34 cellular contexts compared by ENCODE assay signal in genomic region chr7:43417455-43417854, GRCh38.
"Had no signal": no experiment of that assay in that cellular context is flagged by ENCODE, and none has a peak within 500 bp of the region (broad histone marks: within the 10 kb centered on the region; RNA-seq: fewer than 3 reads in every experiment).

No MANE protein-coding gene starts in this region.

- H3K36me3 ChIP-seq: MG63 had no signal

- DNase-seq: Karpas-422, Kasumi-1, MG63, MM.1S, MV-4-11, NCI-H1048, NCI-H1092, NCI-H1092 treated with DMSO at 0.1 percent for 48 hours, NCI-H1105, NCI-H1105 treated with DMSO at 0.1 percent for 48 hours, NCI-H1417, NCI-H1417 treated with DMSO at 0.1 percent for 48 hours, NCI-H1436, NCI-H1436 treated with DMSO at 0.1 percent for 48 hours, NCI-H146, NCI-H1694, NCI-H1694 treated with DMSO at 0.1 percent for 48 hours, NCI-H187, NCI-H187 treated with DMSO at 0.1 percent for 48 hours, NCI-H1930, NCI-H2029, NCI-H2029 treated with DMSO at 0.1 percent for 48 hours, NCI-H2081, NCI-H2081 treated with DMSO at 0.1 percent for 48 hours, NCI-H2107, NCI-H2171, NCI-H2171 treated with DMSO at 0.1 percent for 48 hours, NCI-H2227 treated with DMSO at 0.1 percent for 48 hours, NCI-H226, NCI-H345, NCI-H446, NCI-H446 treated with DMSO at 0.1 percent for 48 hours, NCI-H510A had no signal

- H3K27ac ChIP-seq: KMS-11 had no signal

- H3K4me3 ChIP-seq: MG63 had no signal

- H3K9ac ChIP-seq: KMS-11 had no signal

- H3K4me2 ChIP-seq: KMS-11 had no signal

- H3K27me3 ChIP-seq: MG63 had no signal

- H3K9me3 ChIP-seq: MG63 had no signal
